Comparison of ENCODE assay signal across 8 cellular contexts in the genomic region with DNA sequence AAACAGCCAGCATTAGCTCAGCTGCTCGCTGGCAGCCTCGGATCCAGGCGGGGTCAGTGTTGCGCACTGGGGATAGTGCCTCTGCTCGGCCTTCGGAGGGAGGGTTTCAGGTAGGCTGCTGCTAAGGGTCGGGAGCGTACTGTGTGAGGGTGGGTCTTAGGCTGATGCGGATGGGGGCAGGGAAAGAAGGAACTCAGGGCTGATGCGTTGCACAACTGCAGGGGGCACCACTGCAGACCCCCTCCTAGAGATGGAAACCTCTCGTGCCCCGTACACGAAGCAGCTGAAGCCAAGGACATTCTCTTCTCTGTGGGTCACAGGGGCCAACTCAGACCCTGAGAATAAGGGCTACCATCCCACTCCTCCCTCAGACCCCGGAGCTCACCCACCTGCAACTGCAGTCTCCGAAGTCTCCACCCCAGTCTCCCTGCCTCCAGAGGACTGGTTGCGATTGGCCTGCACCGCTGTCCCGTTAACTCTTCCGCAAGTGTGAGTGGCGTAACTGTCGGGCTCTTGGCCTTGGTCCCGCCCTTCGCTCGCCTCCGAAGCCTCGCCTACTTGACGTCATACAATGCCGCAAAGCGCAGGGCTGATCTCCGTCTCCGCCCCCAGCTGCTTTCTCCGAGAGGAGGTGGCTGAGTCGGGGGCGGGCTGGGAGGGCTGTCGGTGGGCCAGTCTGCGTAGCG. TPM values are rescaled to one million over a fixed set of nuclear protein-coding genes. Genes with fewer than 3 reads are reported as not detected.
DNase-seq lines count a peak whose midpoint lies in the region; ATAC-seq and TF ChIP-seq lines count a peak whose summit lies in the region.

A gene with protein sequence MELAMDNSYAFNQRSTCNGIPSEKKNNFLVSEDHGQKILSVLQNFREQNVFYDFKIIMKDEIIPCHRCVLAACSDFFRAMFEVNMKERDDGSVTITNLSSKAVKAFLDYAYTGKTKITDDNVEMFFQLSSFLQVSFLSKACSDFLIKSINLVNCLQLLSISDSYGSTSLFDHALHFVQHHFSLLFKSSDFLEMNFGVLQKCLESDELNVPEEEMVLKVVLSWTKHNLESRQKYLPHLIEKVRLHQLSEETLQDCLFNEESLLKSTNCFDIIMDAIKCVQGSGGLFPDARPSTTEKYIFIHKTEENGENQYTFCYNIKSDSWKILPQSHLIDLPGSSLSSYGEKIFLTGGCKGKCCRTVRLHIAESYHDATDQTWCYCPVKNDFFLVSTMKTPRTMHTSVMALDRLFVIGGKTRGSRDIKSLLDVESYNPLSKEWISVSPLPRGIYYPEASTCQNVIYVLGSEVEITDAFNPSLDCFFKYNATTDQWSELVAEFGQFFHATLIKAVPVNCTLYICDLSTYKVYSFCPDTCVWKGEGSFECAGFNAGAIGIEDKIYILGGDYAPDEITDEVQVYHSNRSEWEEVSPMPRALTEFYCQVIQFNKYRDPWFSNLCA (minus strand): TSS at position 425 of the 686 bp plus-strand sequence. CDS start 18,250 bp downstream, outside the sequence.

- peak within 1 kb of the TSS; percentile 92 for H3K4me3 ChIP-seq in mononuclear cell (ENCODE audit: low read length)

- peaks cover 22% of the 10 kb centered on the region for H3K4me1 ChIP-seq in mononuclear cell (ENCODE audit: insufficient read depth, low read length)

- TF ChIP-seq RAD21 in Ishikawa (IDR thresholded peaks at IDR 0.05; ENCODE audit: low read depth) = no peak

- H3K9me3 ChIP-seq in mononuclear cell (ENCODE audit: low read depth, low read length) = no peaks in the 10 kb centered on the region

- H3K27ac ChIP-seq in epithelial cell of prostate = peak within 1 kb of the TSS; percentile 66

- peak; percentile 96 for DNase-seq in DMS153 treated with DMSO at 0.1 percent for 48 hours (lab: John Stamatoyannopoulos, UW; ENCODE audit: unreplicated experiment)
- DNase-seq in OCI-M1 (lab: John Stamatoyannopoulos, UW) = peak; percentile 90
- DNase-seq in activated T-cell treated with anti-CD3 and anti-CD28 coated beads for 48 hours (ENCODE audit: low read depth) = peak; percentile 96
- peak; percentile 95 for DNase-seq in epithelial cell of prostate (ENCODE audit: low read depth, low spot score)
- peak; percentile 94 to 96 for DNase-seq in stimulated activated CD8-positive, alpha-beta memory T cell treated with anti-CD3 and anti-CD28 coated beads, Interleukin-2, amount 100 ng/mL, for 48 hours (ENCODE audit: low read depth in 2 of 2)

- H3K27me3 ChIP-seq in mononuclear cell (ENCODE audit: insufficient read depth, low read length) = no peaks in the 10 kb centered on the region

- no peak for TF ChIP-seq EP300 in Ishikawa (IDR thresholded peaks at IDR 0.05; ENCODE audit: borderline replicate concordance)

- peak; percentile 95 for ATAC-seq in GM21619 (IDR thresholded peaks at IDR 0.05; ENCODE audit: unreplicated experiment)

TF ChIP-seq in Ishikawa, 13 proteins besides CTCF, POLR2A, EP300 and RAD21:
- TF ChIP-seq CEBPB (IDR thresholded peaks at IDR 0.05) (peak; percentile 38; the same call in 1 of the 2 replicates), CREB1 (IDR thresholded peaks at IDR 0.05; ENCODE audit: low read depth) (peak; percentile 59; the same call in 1 of the 2 replicates), ZBTB7A (IDR thresholded peaks at IDR 0.05; ENCODE audit: low read depth) (peak; percentile 89; the same call in 1 of the 2 replicates), TAF1 (IDR thresholded peaks at IDR 0.05; ENCODE audit: low read depth) (no peak), TCF12 (IDR thresholded peaks at IDR 0.05; ENCODE audit: low read depth) (no peak)
- TF ChIP-seq, protein P1, sequence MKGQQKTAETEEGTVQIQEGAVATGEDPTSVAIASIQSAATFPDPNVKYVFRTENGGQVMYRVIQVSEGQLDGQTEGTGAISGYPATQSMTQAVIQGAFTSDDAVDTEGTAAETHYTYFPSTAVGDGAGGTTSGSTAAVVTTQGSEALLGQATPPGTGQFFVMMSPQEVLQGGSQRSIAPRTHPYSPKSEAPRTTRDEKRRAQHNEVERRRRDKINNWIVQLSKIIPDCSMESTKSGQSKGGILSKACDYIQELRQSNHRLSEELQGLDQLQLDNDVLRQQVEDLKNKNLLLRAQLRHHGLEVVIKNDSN (IDR thresholded peaks at IDR 0.05) = no peak

RNA-seq across cellular contexts. Expression of the gene that starts here (rescaled TPM):
- total RNA-seq in mononuclear cell = 4.7 TPM

Comparison
In these comparisons a context has a peak if more than half of its experiments do, and no peak if none do; other contexts are left out.
1. Peak in every context shown above with its lines: DNase-seq, ATAC-seq, H3K4me3 ChIP-seq and H3K27ac ChIP-seq.